10 cellular contexts compared by ENCODE assay signal in genomic region chr19:44746616-44746945, GRCh38. TPM values are rescaled to one million over a fixed set of nuclear protein-coding genes. Genes with fewer than 3 reads are reported as not detected.
DNase-seq lines count a peak whose midpoint lies in the region; ATAC-seq and TF ChIP-seq lines count a peak whose summit lies in the region.
"Had no signal": no experiment of that assay in that cellular context is flagged by ENCODE, and none has a peak within 500 bp of the region (broad histone marks: within the 10 kb centered on the region; RNA-seq: fewer than 3 reads in every experiment).

No MANE protein-coding gene starts in this region.

- no peak for DNase-seq in CD4-positive, CD25-positive, alpha-beta regulatory T cell
- no peak for DNase-seq in OCI-LY7 (ENCODE audit: low spot score)
- DNase-seq in endothelial cell (ENCODE audit: low spot score), result no peak
- no peak for DNase-seq in nephron progenitor cell
- no peak for DNase-seq in COR-L47 (lab: John Stamatoyannopoulos, UW)
- no peak for DNase-seq in mucosa of gallbladder (ENCODE audit: low spot score)

- H3K27me3 Mint-ChIP-seq in CD4-positive, CD25-positive, alpha-beta regulatory T cell, result no peaks in the 10 kb centered on the region
- H3K27me3 Mint-ChIP-seq in endothelial cell (ENCODE audit: unreplicated experiment) (peaks cover 39% of the 10 kb centered on the region), nephron progenitor cell (ENCODE audit: low read depth, poor library complexity) (peaks cover 69% of the 10 kb centered on the region)

- BruUV-seq in OCI-LY7 (replicated peaks; lab: Mats Ljungman, UMichigan), result no TSS peak

- H3K4me1 Mint-ChIP-seq in CD4-positive, CD25-positive, alpha-beta regulatory T cell, result peaks cover under 1 to 59% (median 30%) of the 10 kb centered on the region in 4 donors
- H3K4me1 Mint-ChIP-seq in endothelial cell (ENCODE audit: unreplicated experiment), result peaks cover 10% of the 10 kb centered on the region
- H3K4me1 Mint-ChIP-seq in nephron progenitor cell, result peaks cover 38% of the 10 kb centered on the region

- H2AFZ ChIP-seq in OCI-LY7 (ENCODE audit: low read length) (no peak overlapping the region), parathyroid adenoma (no peak overlapping the region)

- peak overlapping the region; percentile 90 to 98 (median 94) for H3K27ac Mint-ChIP-seq in CD4-positive, CD25-positive, alpha-beta regulatory T cell
- H3K27ac Mint-ChIP-seq in endothelial cell (ENCODE audit: unreplicated experiment), result peak overlapping the region; percentile 57
- no peak overlapping the region for H3K27ac Mint-ChIP-seq in nephron progenitor cell

- H3K36me3 ChIP-seq in CD4-positive, CD25-positive, alpha-beta regulatory T cell (ENCODE audit: control insufficient read depth, insufficient read depth, low read length), result peaks cover 6% of the 10 kb centered on the region
- H3K36me3 ChIP-seq in OCI-LY7 (ENCODE audit: insufficient read depth, low read length), result peaks cover 19% of the 10 kb centered on the region; the same call in 1 of the 2 replicates
- H3K36me3 ChIP-seq in parathyroid adenoma (ENCODE audit: control insufficient read depth, insufficient read depth, low read length), result no peaks in the 10 kb centered on the region

- H4K20me1 ChIP-seq in OCI-LY7 (ENCODE audit: insufficient read depth, low read length), result no peaks in the 10 kb centered on the region

- H3K27me3 ChIP-seq in CD4-positive, CD25-positive, alpha-beta regulatory T cell (ENCODE audit: control insufficient read depth, insufficient read depth, low read length), result no peaks in the 10 kb centered on the region
- no peaks in the 10 kb centered on the region for H3K27me3 ChIP-seq in parathyroid adenoma (ENCODE audit: control insufficient read depth, insufficient read depth, low read length)

- H3K36me3 Mint-ChIP-seq in CD4-positive, CD25-positive, alpha-beta regulatory T cell, result no peaks in the 10 kb centered on the region
- peaks cover 4% of the 10 kb centered on the region for H3K36me3 Mint-ChIP-seq in endothelial cell (ENCODE audit: low read depth, unreplicated experiment)
- no peaks in the 10 kb centered on the region for H3K36me3 Mint-ChIP-seq in nephron progenitor cell (ENCODE audit: low read depth)

- peak overlapping the region; percentile 94 for H3K27ac ChIP-seq in CD4-positive, CD25-positive, alpha-beta regulatory T cell (ENCODE audit: insufficient read depth, low read length, poor library complexity, severe bottlenecking)
- H3K27ac ChIP-seq in OCI-LY7 (ENCODE audit: low read depth, low read length, poor library complexity, severe bottlenecking), result no peak overlapping the region
- H3K27ac ChIP-seq in parathyroid adenoma, result peak overlapping the region; percentile 85

- POLR2A ChIA-PET in OCI-LY7 (lab: Charles Lee), result no interaction called here

- CTCF ChIA-PET in OCI-LY7 (lab: Charles Lee; ENCODE audit: unreplicated experiment), result no interaction called here

- H3K9ac ChIP-seq in parathyroid adenoma, result no peak overlapping the region

- TF ChIP-seq CTCF in OCI-LY7 (conservative IDR thresholded peaks at IDR 0.05; ENCODE audit: low read length) (no peak), endothelial cell (IDR thresholded peaks at IDR 0.05; ENCODE audit: unreplicated experiment) (no peak), parathyroid adenoma (IDR thresholded peaks at IDR 0.05) (no peak), nephron progenitor cell (IDR thresholded peaks at IDR 0.05) (no peak)

- no peak for ATAC-seq in CD4-positive, CD25-positive, alpha-beta regulatory T cell (ENCODE audit: low read depth in 2 of 2)
- no peak for ATAC-seq in GM19463 (IDR thresholded peaks at IDR 0.05; ENCODE audit: unreplicated experiment)

- H3K9me3 ChIP-seq in CD4-positive, CD25-positive, alpha-beta regulatory T cell (ENCODE audit: control insufficient read depth in 2 of 2, low read length in 2 of 2), result no peaks in the 10 kb centered on the region
- H3K9me3 ChIP-seq in OCI-LY7 (ENCODE audit: low read length) (no peaks in the 10 kb centered on the region), parathyroid adenoma (ENCODE audit: control insufficient read depth, low read length) (no peaks in the 10 kb centered on the region)

- H3K4me1 ChIP-seq in CD4-positive, CD25-positive, alpha-beta regulatory T cell (ENCODE audit: control insufficient read depth, insufficient read depth, low read length, poor library complexity, severe bottlenecking), result peaks cover 46% of the 10 kb centered on the region
- peaks cover 45% of the 10 kb centered on the region for H3K4me1 ChIP-seq in OCI-LY7 (ENCODE audit: insufficient read depth, low read length, poor library complexity, severe bottlenecking)
- peaks cover 35% of the 10 kb centered on the region for H3K4me1 ChIP-seq in parathyroid adenoma

- H3K9me3 Mint-ChIP-seq in CD4-positive, CD25-positive, alpha-beta regulatory T cell, result no peaks in the 10 kb centered on the region
- H3K9me3 Mint-ChIP-seq in endothelial cell (ENCODE audit: unreplicated experiment) (no peaks in the 10 kb centered on the region), nephron progenitor cell (no peaks in the 10 kb centered on the region)

- peak overlapping the region; percentile 65 to 97 (median 82) for H3K4me3 Mint-ChIP-seq in CD4-positive, CD25-positive, alpha-beta regulatory T cell
- H3K4me3 Mint-ChIP-seq in endothelial cell (ENCODE audit: unreplicated experiment), result peak overlapping the region; percentile 82
- no peak overlapping the region for H3K4me3 Mint-ChIP-seq in nephron progenitor cell

- no peaks in the 10 kb centered on the region for H3K9me2 ChIP-seq in OCI-LY7 (ENCODE audit: insufficient read depth, low read length)

- intact Hi-C loops in OCI-LY7 (cut with micrococcal nuclease; ENCODE audit: unreplicated experiment), result no loop called here

- peaks cover 27% of the 10 kb centered on the region for H3K79me2 ChIP-seq in OCI-LY7 (ENCODE audit: insufficient read depth, low read depth, low read length)
- H3K79me2 ChIP-seq in parathyroid adenoma, result peaks cover 5% of the 10 kb centered on the region

- H3K4me3 ChIP-seq in CD4-positive, CD25-positive, alpha-beta regulatory T cell (ENCODE audit: low read depth, low read length), result no peak overlapping the region
- H3K4me3 ChIP-seq in OCI-LY7 (ENCODE audit: low read depth, low read length, poor library complexity, severe bottlenecking) (no peak overlapping the region), parathyroid adenoma (ENCODE audit: low read depth, low read length) (no peak overlapping the region)

- peak overlapping the region; percentile 79 for H3K4me2 ChIP-seq in OCI-LY7 (ENCODE audit: low read length)
- H3K4me2 ChIP-seq in parathyroid adenoma (ENCODE audit: low read length), result no peak overlapping the region

RNA-seq across cellular contexts. Expression of gene BCL3, which starts 1.9 kb away (rescaled TPM):
- total RNA-seq in CD4-positive, CD25-positive, alpha-beta regulatory T cell, result 231 TPM
- 10 to 100 TPM in 1 of 4 donors, 1 to 10 TPM in 3; 3.4 to 12.5 (median 5.4) TPM for polyA plus RNA-seq in CD4-positive, CD25-positive, alpha-beta regulatory T cell
- total RNA-seq in OCI-LY7 (2014; rRNA removed; shearing (Covaris generic)), result 5.8 and 10.2 TPM in 2 replicates
- 18.6 and 22.9 TPM in 2 replicates for total RNA-seq in OCI-LY7 (2022)
- 1.9 TPM for total RNA-seq in endothelial cell (ENCODE audit: unreplicated experiment)
- total RNA-seq in mucosa of gallbladder, result 44.3 TPM

RNA-seq across cellular contexts. Expression of gene CBLC, which starts 31.1 kb away (rescaled TPM):
- not detected for total RNA-seq in CD4-positive, CD25-positive, alpha-beta regulatory T cell
- not detected for polyA plus RNA-seq in CD4-positive, CD25-positive, alpha-beta regulatory T cell
- not detected in 2 replicates for total RNA-seq in OCI-LY7 (2014; rRNA removed; shearing (Covaris generic))
- total RNA-seq in OCI-LY7 (2022), result not detected in 2 replicates
- 0.85 TPM for total RNA-seq in endothelial cell (ENCODE audit: unreplicated experiment)
- 47.4 TPM for total RNA-seq in mucosa of gallbladder
- total RNA-seq: NCI-H460 had no signal

RNA-seq across cellular contexts. Expression of gene CEACAM16, which starts 47.6 kb away (rescaled TPM):
- not detected for total RNA-seq in CD4-positive, CD25-positive, alpha-beta regulatory T cell
- not detected for polyA plus RNA-seq in CD4-positive, CD25-positive, alpha-beta regulatory T cell
- total RNA-seq in OCI-LY7 (2014; rRNA removed; shearing (Covaris generic)), result not detected in 2 replicates
- total RNA-seq in OCI-LY7 (2022), result not detected in 2 replicates
- total RNA-seq in endothelial cell (ENCODE audit: unreplicated experiment), result not detected
- 0.12 TPM for total RNA-seq in mucosa of gallbladder
- total RNA-seq: NCI-H460, pulmonary artery endothelial cell had no signal

Comparison
In these comparisons a context has a peak if more than half of its experiments do, and no peak if none do; other contexts are left out.
1. RNA of gene CBLC, which starts 31.1 kb away (total RNA-seq): 47.4 TPM in mucosa of gallbladder (single experiment); 0.85 TPM in endothelial cell (single experiment), not detected in CD4-positive, CD25-positive, alpha-beta regulatory T cell (single experiment) and not detected in OCI-LY7; every median in the first group is over 10 times any median in the second.